ENCODE assay signal across 8 cellular contexts in genomic region chr4:82865592-82865991, GRCh38. TPM values are rescaled to one million over a fixed set of nuclear protein-coding genes. Genes with fewer than 3 reads are reported as not detected.
DNase-seq lines count a peak whose midpoint lies in the region; ATAC-seq, FAIRE-seq and TF ChIP-seq lines count a peak whose summit lies in the region.

No MANE protein-coding gene starts in this region.

- H3K23ac ChIP-seq in IMR-90 (ENCODE audit: low read depth, low read length): no peak overlapping the region

- H2BK20ac ChIP-seq in IMR-90 (ENCODE audit: low read depth, low read length): no peak overlapping the region

- H3K18ac ChIP-seq in IMR-90 (ENCODE audit: low read depth, low read length): no peak overlapping the region

- H2AK5ac ChIP-seq in IMR-90 (ENCODE audit: low read depth, low read length): no peak overlapping the region

- TF ChIP-seq EP300 in HepG2 (IDR thresholded peaks at IDR 0.05; ENCODE audit: low read depth in 2 of 2, low read length in 2 of 2): no peak
- no peak for TF ChIP-seq EP300 in HepG2 (CRISPR knock-in tag; IDR thresholded peaks at IDR 0.05; ENCODE audit: borderline replicate concordance)

- no peak overlapping the region for H3K14ac ChIP-seq in IMR-90 (replicated peaks; ENCODE audit: low read depth, low read length)

- in situ Hi-C loops in IMR-90 (cut with MboI; ENCODE audit: low sequenced_read_pairs) (no loop called here), HepG2 (cut with HindIII; ENCODE audit: extremely low pct_ligation_motif_present, low pct_unique_long_range_greater_than_20kb) (no loop called here)

- no peak overlapping the region for H3K4me2 ChIP-seq in IMR-90 (ENCODE audit: low read depth, low read length)
- H3K4me2 ChIP-seq in HepG2 (ENCODE audit: low read depth, low read length): no peak overlapping the region

- ATAC-seq in IMR-90 (ENCODE audit: low read depth) (peak; percentile 91), HepG2 (no peak)

- BruUV-seq in IMR-90 (replicated peaks; lab: Mats Ljungman, UMichigan) (no TSS peak), HepG2 (replicated peaks; lab: Mats Ljungman, UMichigan) (no TSS peak)

- H3K4me3 ChIP-seq in AG09309 (ENCODE audit: control insufficient read depth, low read depth, low read length) (no peak overlapping the region), IMR-90 (ENCODE audit: insufficient read depth, low read depth, low read length) (no peak overlapping the region), ascending aorta (no peak overlapping the region), HepG2 (replicated peaks in 1 of 3; ENCODE audit: insufficient read depth in 1 of 3, low read depth in 2 of 3, low read length in 3 of 3) (no peak overlapping the region)

- dilution Hi-C loops in IMR-90 (cut with HindIII; ENCODE audit: low sequenced_read_pairs, unreplicated experiment): no loop called here

- no peak for TF ChIP-seq RAD21 in IMR-90 (IDR thresholded peaks at IDR 0.05; ENCODE audit: low read length)
- no peak for TF ChIP-seq RAD21 in HepG2 (CRISPR knock-in tag; IDR thresholded peaks at IDR 0.05)

- peaks cover 57% of the 10 kb centered on the region for H3K36me3 ChIP-seq in IMR-90 (ENCODE audit: control insufficient read depth, insufficient read depth, low read length)
- peaks cover 60 to 89% of the 10 kb centered on the region in 2 donors for H3K36me3 ChIP-seq in ascending aorta
- H3K36me3 ChIP-seq in HepG2 (replicated peaks in 1 of 2; ENCODE audit: control insufficient read depth in 1 of 2, insufficient read depth in 2 of 2, low read length in 2 of 2): peaks cover 18 to 77% of the 10 kb centered on the region in 2 experiments

- no peak overlapping the region for H2BK120ac ChIP-seq in IMR-90 (ENCODE audit: low read depth, low read length)

- H3K27ac ChIP-seq in IMR-90 (ENCODE audit: insufficient read depth, low read length): no peak overlapping the region
- peak overlapping the region; percentile 50 to 75 for H3K27ac ChIP-seq in ascending aorta
- no peak overlapping the region for H3K27ac ChIP-seq in HepG2 (ENCODE audit: extremely low read length, insufficient read depth, low read length)

- no peaks in the 10 kb centered on the region for H3K9me1 ChIP-seq in IMR-90 (ENCODE audit: insufficient read depth, low read length)

- no peak for TF ChIP-seq POLR2A in IMR-90 (IDR thresholded peaks at IDR 0.05; ENCODE audit: low read depth, low read length)
- TF ChIP-seq POLR2A in HepG2 (IDR thresholded peaks at IDR 0.05; ENCODE audit: insufficient read depth in 1 of 2, low read depth in 2 of 2, low read length in 2 of 2): no peak

- H2AK9ac ChIP-seq in IMR-90 (replicated peaks; ENCODE audit: low read depth, low read length, poor library complexity): no peak overlapping the region

- peaks cover 22% of the 10 kb centered on the region for H3K79me2 ChIP-seq in HepG2 (ENCODE audit: insufficient read depth, low read length)

- H3K9me3 ChIP-seq in IMR-90 (ENCODE audit: control insufficient read depth, insufficient read depth, low read length) (no peaks in the 10 kb centered on the region), ascending aorta (no peaks in the 10 kb centered on the region), HepG2 (ENCODE audit: low read length) (no peaks in the 10 kb centered on the region)

- DNase-seq in AG09309 (ENCODE audit: low read depth) (peak; percentile 73), IMR-90 (peak; percentile 95), ascending aorta (ENCODE audit: low spot score in 2 of 2) (no peak), HepG2 (ENCODE audit: low spot score) (peak; percentile 27), NCI-H187 treated with DMSO at 0.1 percent for 48 hours (lab: John Stamatoyannopoulos, UW) (no peak), T-helper 9 cell (no peak), NCI-H2107 treated with DMSO at 0.1 percent for 48 hours (lab: John Stamatoyannopoulos, UW; ENCODE audit: unreplicated experiment) (no peak), SW480 (ENCODE audit: low spot score) (no peak)

- no CpG with 5 or more reads among the region's 1 CpG for WGBS in IMR-90 (ENCODE audit: extremely low coverage in 2 of 2, insufficient read length in 1 of 2), 2 experiments
- 71% methylated on average over 1 of the region's 1 CpG for WGBS in HepG2 (ENCODE audit: low lambda C conversion rate)

- intact Hi-C loops in IMR-90 (cut with micrococcal nuclease): no loop called here
- intact Hi-C loops in ascending aorta (cut with DNase I): no loop called here
- intact Hi-C loops in HepG2 (cut with micrococcal nuclease; ENCODE audit: unreplicated experiment): no loop called here

- no peak for FAIRE-seq in HepG2 (lab: Jason Lieb, UNC)

- no peak overlapping the region for H2BK5ac ChIP-seq in IMR-90 (ENCODE audit: low read depth, low read length, poor library complexity, severe bottlenecking)

- H2AFZ ChIP-seq in IMR-90 (replicated peaks; ENCODE audit: low read length, poor library complexity): no peak overlapping the region
- no peak overlapping the region for H2AFZ ChIP-seq in HepG2 (ENCODE audit: low read length)

- H3K79me1 ChIP-seq in IMR-90 (ENCODE audit: low read depth in 1 of 2, low read length in 2 of 2): peaks cover 29 to 50% of the 10 kb centered on the region in 2 experiments

- POLR2A ChIA-PET in IMR-90 (lab: Charles Lee; ENCODE audit: unreplicated experiment) (no interaction called here), HepG2 (lab: Yijun Ruan, JAX) (interaction anchor here (0.7 to 1.1 kb wide), 3 partner anchors 11 to 35 kb away, joined by 3 to 4 read pairs (median 3); partner anchors contain the start of gene THAP9)

- H4K5ac ChIP-seq in IMR-90 (ENCODE audit: low read depth, low read length): no peak overlapping the region

- H4K8ac ChIP-seq in IMR-90 (ENCODE audit: low read depth in 2 of 2, low read length in 2 of 2): no peak overlapping the region

- no peak overlapping the region for H3K56ac ChIP-seq in IMR-90 (ENCODE audit: extremely low read depth, insufficient read depth, low read length)

- H4K91ac ChIP-seq in IMR-90 (ENCODE audit: insufficient read depth, low read depth, low read length): no peak overlapping the region

- TF ChIP-seq CTCF in AG09309 (IDR thresholded peaks at IDR 0.05; ENCODE audit: control insufficient read depth, insufficient read depth, low read depth, low read length, missing control alignments): no peak
- TF ChIP-seq CTCF in IMR-90 (conservative IDR thresholded peaks at IDR 0.05; ENCODE audit: low read depth, low read length): no peak
- no peak for TF ChIP-seq CTCF in ascending aorta (IDR thresholded peaks at IDR 0.05)
- no peak for TF ChIP-seq CTCF in HepG2 (CRISPR knock-in tag; IDR thresholded peaks at IDR 0.05)

- H3K4me1 ChIP-seq in IMR-90 (ENCODE audit: control insufficient read depth, insufficient read depth, low read length): peaks cover 2% of the 10 kb centered on the region
- peaks cover 4 to 11% of the 10 kb centered on the region in 2 donors for H3K4me1 ChIP-seq in ascending aorta
- no peaks in the 10 kb centered on the region for H3K4me1 ChIP-seq in HepG2 (ENCODE audit: insufficient read depth, low read length)

- H4K20me1 ChIP-seq in IMR-90 (ENCODE audit: insufficient read depth, low read length): peaks cover 25% of the 10 kb centered on the region
- H4K20me1 ChIP-seq in HepG2 (ENCODE audit: insufficient read depth, low read length): peaks cover 10% of the 10 kb centered on the region; the same call in 1 of the 2 replicates

- no peak overlapping the region for H2BK15ac ChIP-seq in IMR-90 (ENCODE audit: low read depth, low read length)

- H3K9ac ChIP-seq in IMR-90 (ENCODE audit: low read depth, low read length) (no peak overlapping the region), HepG2 (ENCODE audit: insufficient read depth, low read depth, low read length) (no peak overlapping the region)

- CTCF ChIA-PET in IMR-90 (lab: Yijun Ruan, JAX): interaction anchor here (0.6 kb wide), 1 partner anchor 267 kb away, joined by 3 read pairs; no protein-coding TSS in a partner anchor
- CTCF ChIA-PET in HepG2 (lab: Yijun Ruan, JAX; ENCODE audit: low intra/inter-chr PET ratio, low total read pairs): no interaction called here

- no peak overlapping the region for H3K4ac ChIP-seq in IMR-90 (ENCODE audit: low read depth, low read length)

- no peaks in the 10 kb centered on the region for H3K27me3 ChIP-seq in IMR-90 (ENCODE audit: control insufficient read depth, insufficient read depth, low read length)
- H3K27me3 ChIP-seq in ascending aorta: no peaks in the 10 kb centered on the region
- no peaks in the 10 kb centered on the region for H3K27me3 ChIP-seq in HepG2 (ENCODE audit: control insufficient read depth in 1 of 2, insufficient read depth in 2 of 2, low read length in 2 of 2)

RNA-seq across cellular contexts. Expression of gene SEC31A, which starts 25.4 kb away (rescaled TPM):
- total RNA-seq in IMR-90 (2012; rRNA removed): 366 and 369 TPM in 2 replicates
- 275 and 278 TPM in 2 replicates for polyA plus RNA-seq in IMR-90 (2012; rRNA removed)
- 60.2 and 117 TPM in 2 replicates for polyA plus RNA-seq in IMR-90 (2012; cell fraction: cytosol; rRNA removed)
- polyA plus RNA-seq in IMR-90 (2012; cell fraction: nucleus; rRNA removed; ENCODE audit: low replicate concordance): 132 and 517 TPM in 2 replicates
- total RNA-seq in ascending aorta: 100 TPM
- 231 and 351 TPM in 2 replicates for total RNA-seq in HepG2 (2016; rRNA removed; fragmentation: Illumina TruSeq; extraction: Trizol)
- 153 and 165 TPM in 2 replicates for total RNA-seq in HepG2 (2016; cell fraction: cytosol; rRNA removed; fragmentation: Illumina TruSeq; extraction: Trizol; ENCODE audit: low read depth)
- total RNA-seq in HepG2 (2016; cell fraction: insoluble cytoplasmic fraction; rRNA removed; fragmentation: Illumina TruSeq; extraction: Trizol): 221 and 327 TPM in 2 replicates
- total RNA-seq in HepG2 (2016; cell fraction: membrane; rRNA removed; fragmentation: Illumina TruSeq; extraction: Trizol): 126 and 145 TPM in 2 replicates
- 296 and 335 TPM in 2 replicates for total RNA-seq in HepG2 (2016; cell fraction: nucleus; rRNA removed; fragmentation: Illumina TruSeq; extraction: Trizol)
- polyA plus RNA-seq in HepG2 (2011; rRNA removed): 367 and 435 TPM in 2 replicates
- polyA plus RNA-seq in HepG2 (2011; cell fraction: cytosol; rRNA removed): 222 and 250 TPM in 2 replicates
- 292 and 298 TPM in 2 replicates for polyA plus RNA-seq in HepG2 (2011; cell fraction: nucleus; rRNA removed)
- polyA plus RNA-seq in HepG2 (2012): 231 and 278 TPM in 2 replicates
- polyA plus RNA-seq in HepG2 (2016; cell fraction: cytosol; fragmentation: Illumina TruSeq; extraction: Trizol; ENCODE audit: low read depth): 19.0 and 23.6 TPM in 2 replicates
- polyA plus RNA-seq in HepG2 (2016; cell fraction: insoluble cytoplasmic fraction; fragmentation: Illumina TruSeq; extraction: Trizol; ENCODE audit: low read depth): 346 and 349 TPM in 2 replicates
- polyA plus RNA-seq in HepG2 (2016; cell fraction: membrane; fragmentation: Illumina TruSeq; extraction: Trizol; ENCODE audit: low read depth): 56.3 and 61.4 TPM in 2 replicates
- 365 and 398 TPM in 2 replicates for polyA plus RNA-seq in HepG2 (2016; cell fraction: nucleus; fragmentation: Illumina TruSeq; extraction: Trizol; ENCODE audit: insufficient read depth, low read depth)
- 130 and 600 TPM in 2 replicates for polyA minus RNA-seq in HepG2 (2011; rRNA and poly(A)+ RNA removed; ENCODE audit: low replicate concordance)
- polyA minus RNA-seq in HepG2 (2011; cell fraction: cytosol; rRNA and poly(A)+ RNA removed): 218 and 219 TPM in 2 replicates
- polyA minus RNA-seq in HepG2 (2011; cell fraction: nucleus; rRNA and poly(A)+ RNA removed): 778 and 787 TPM in 2 replicates

RNA-seq across cellular contexts. Expression of gene THAP9, which starts 34.9 kb away (rescaled TPM):
- 2.9 and 4.2 TPM in 2 replicates for total RNA-seq in IMR-90 (2012; rRNA removed)
- 0.86 and 0.98 TPM in 2 replicates for polyA plus RNA-seq in IMR-90 (2012; rRNA removed)
- 0.20 and 0.30 TPM in 2 replicates for polyA plus RNA-seq in IMR-90 (2012; cell fraction: cytosol; rRNA removed)
- 0.17 and 1.7 TPM in 2 replicates for polyA plus RNA-seq in IMR-90 (2012; cell fraction: nucleus; rRNA removed; ENCODE audit: low replicate concordance)
- 0.32 TPM for total RNA-seq in ascending aorta
- total RNA-seq in HepG2 (2016; rRNA removed; fragmentation: Illumina TruSeq; extraction: Trizol): 7.2 and 11.4 TPM in 2 replicates
- 1.2 and 2.2 TPM in 2 replicates for total RNA-seq in HepG2 (2016; cell fraction: cytosol; rRNA removed; fragmentation: Illumina TruSeq; extraction: Trizol; ENCODE audit: low read depth)
- total RNA-seq in HepG2 (2016; cell fraction: insoluble cytoplasmic fraction; rRNA removed; fragmentation: Illumina TruSeq; extraction: Trizol): 7.7 and 12.8 TPM in 2 replicates
- total RNA-seq in HepG2 (2016; cell fraction: membrane; rRNA removed; fragmentation: Illumina TruSeq; extraction: Trizol): 5.3 and 5.5 TPM in 2 replicates
- 7.6 and 8.8 TPM in 2 replicates for total RNA-seq in HepG2 (2016; cell fraction: nucleus; rRNA removed; fragmentation: Illumina TruSeq; extraction: Trizol)
- 4.8 and 6.0 TPM in 2 replicates for polyA plus RNA-seq in HepG2 (2011; rRNA removed)
- 1.6 and 2.5 TPM in 2 replicates for polyA plus RNA-seq in HepG2 (2011; cell fraction: cytosol; rRNA removed)
- polyA plus RNA-seq in HepG2 (2011; cell fraction: nucleus; rRNA removed): 3.3 and 5.5 TPM in 2 replicates
- 4.3 and 4.8 TPM in 2 replicates for polyA plus RNA-seq in HepG2 (2012)
- 0.57 and 0.67 TPM in 2 replicates for polyA plus RNA-seq in HepG2 (2016; cell fraction: cytosol; fragmentation: Illumina TruSeq; extraction: Trizol; ENCODE audit: low read depth)
- 4.5 and 7.1 TPM in 2 replicates for polyA plus RNA-seq in HepG2 (2016; cell fraction: insoluble cytoplasmic fraction; fragmentation: Illumina TruSeq; extraction: Trizol; ENCODE audit: low read depth)
- polyA plus RNA-seq in HepG2 (2016; cell fraction: membrane; fragmentation: Illumina TruSeq; extraction: Trizol; ENCODE audit: low read depth): 0.98 and 1.1 TPM in 2 replicates
- 10.1 and 11.6 TPM in 2 replicates for polyA plus RNA-seq in HepG2 (2016; cell fraction: nucleus; fragmentation: Illumina TruSeq; extraction: Trizol; ENCODE audit: insufficient read depth, low read depth)
- 3.1 and 5.1 TPM in 2 replicates for polyA minus RNA-seq in HepG2 (2011; rRNA and poly(A)+ RNA removed; ENCODE audit: low replicate concordance)
- polyA minus RNA-seq in HepG2 (2011; cell fraction: cytosol; rRNA and poly(A)+ RNA removed): 5.0 and 5.4 TPM in 2 replicates
- polyA minus RNA-seq in HepG2 (2011; cell fraction: nucleus; rRNA and poly(A)+ RNA removed): 12.1 and 13.3 TPM in 2 replicates

Comparison
In these comparisons a context has a peak if more than half of its experiments do, and no peak if none do; other contexts are left out.
1. DNase-seq: peak in AG09309 (single experiment), IMR-90 (single experiment) and HepG2 (single experiment); none in ascending aorta (0 of 2), NCI-H187 treated with DMSO at 0.1 percent for 48 hours (single experiment), T-helper 9 cell (single experiment), NCI-H2107 treated with DMSO at 0.1 percent for 48 hours (single experiment) and SW480 (single experiment).
2. H3K27ac ChIP-seq: peak in ascending aorta (2 of 2); none in IMR-90 (single experiment) and HepG2 (single experiment).